In the genomic region with DNA sequence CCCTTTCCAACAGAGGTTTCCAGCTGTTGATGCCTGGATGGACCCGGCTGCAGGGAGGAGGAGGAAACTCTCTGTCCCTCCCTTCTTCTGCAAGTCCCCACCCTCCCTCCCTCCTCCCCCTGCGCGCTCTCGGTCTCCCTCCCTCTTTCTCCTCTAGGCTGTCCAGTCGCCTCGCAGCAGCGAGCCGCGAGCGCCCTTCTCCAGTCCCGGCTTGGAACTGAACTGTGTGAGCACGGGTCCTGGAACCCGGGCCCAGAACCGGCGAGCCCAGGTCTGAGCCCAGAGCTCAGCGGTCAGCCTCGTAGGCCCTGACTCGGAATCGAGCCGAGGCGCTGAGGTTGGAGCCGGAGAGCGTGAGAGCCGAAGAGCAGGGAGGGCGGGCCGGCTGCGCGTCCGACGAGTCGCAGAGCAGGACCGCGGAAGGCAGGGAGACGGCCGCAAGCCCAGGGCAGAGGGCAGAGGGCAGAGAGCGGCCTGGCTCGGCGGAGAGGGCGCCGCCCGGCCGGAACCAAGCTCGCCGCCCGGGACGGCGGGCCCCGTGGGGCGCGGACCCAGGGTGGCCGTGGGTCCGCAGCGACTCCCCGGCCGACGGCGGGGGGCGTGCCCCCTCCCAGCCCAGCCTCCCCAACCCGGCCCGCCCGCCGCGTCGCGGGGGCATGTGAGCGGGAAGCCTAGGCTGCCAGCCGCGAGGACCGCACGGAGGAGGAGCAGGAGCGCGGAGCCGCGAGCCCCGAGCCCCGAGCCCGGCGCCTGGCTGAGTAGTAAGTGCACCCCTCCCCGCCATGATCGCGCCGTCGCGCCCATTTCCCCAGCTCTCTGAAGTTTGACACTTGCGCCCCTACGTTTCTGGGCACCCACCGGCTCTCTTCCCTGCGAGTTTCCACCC, we compare ENCODE assay signal across 1 cellular context.
TF ChIP-seq lines count a peak whose summit lies in the region.

Gene SOX13, plus strand, starts transcription at position 165 of the 886 bp plus-strand sequence. CDS start 39,801 bp downstream, outside the sequence.

TF ChIP-seq in HEK293, 187 proteins besides CTCF, POLR2A, EP300 and RAD21 (continued from another document):
- peak; percentile 32 for TF ChIP-seq PATZ1 (tag by site-specific recombination; IDR thresholded peaks at IDR 0.05)
- peak; percentile 64 for TF ChIP-seq ZNF501 (tag by site-specific recombination; IDR thresholded peaks at IDR 0.05)
TF ChIP-seq in HEK293: peak in this region for 39.
